ENCODE assay signal across 8 cellular contexts in genomic region chr13:79775830-79776229, GRCh38.
DNase-seq lines count a peak whose midpoint lies in the region; ATAC-seq and TF ChIP-seq lines count a peak whose summit lies in the region.

No MANE protein-coding gene starts in this region.

- H4K91ac ChIP-seq in mesenchymal stem cell (ENCODE audit: low read length) = no peak overlapping the region

- no peak overlapping the region for H2AK5ac ChIP-seq in mesenchymal stem cell (ENCODE audit: low read length, severe bottlenecking)

- peaks cover 9% of the 10 kb centered on the region for H3K9me3 ChIP-seq in mesenchymal stem cell (ENCODE audit: control insufficient read depth, low read length)

- peak; percentile 55 for ATAC-seq in GM18909 (IDR thresholded peaks at IDR 0.05; ENCODE audit: poor library complexity, unreplicated experiment)
- ATAC-seq in GM21381 (IDR thresholded peaks at IDR 0.05; ENCODE audit: unreplicated experiment) = no peak
- no peak for ATAC-seq in GM21529 (IDR thresholded peaks at IDR 0.05; ENCODE audit: unreplicated experiment)
- ATAC-seq in HG02571 (IDR thresholded peaks at IDR 0.05; ENCODE audit: unreplicated experiment) = no peak

- no peak overlapping the region for H2BK15ac ChIP-seq in mesenchymal stem cell (ENCODE audit: low read depth, poor library complexity, severe bottlenecking)

- no peaks in the 10 kb centered on the region for H3K79me1 ChIP-seq in mesenchymal stem cell (replicated peaks; ENCODE audit: low read length, poor library complexity, severe bottlenecking)

- H2AFZ ChIP-seq in mesenchymal stem cell (ENCODE audit: low read depth, low read length) = no peak overlapping the region

- H3K4ac ChIP-seq in mesenchymal stem cell (ENCODE audit: low read depth in 1 of 2, low read length in 2 of 2) = no peak overlapping the region

- H2BK120ac ChIP-seq in mesenchymal stem cell (ENCODE audit: low read depth, low read length) = no peak overlapping the region

- no peak overlapping the region for H3K14ac ChIP-seq in mesenchymal stem cell (ENCODE audit: low read length in 2 of 2)

- H3K36me3 ChIP-seq in mesenchymal stem cell (ENCODE audit: control insufficient read depth in 1 of 2, insufficient read depth in 2 of 2, low read depth in 1 of 2, low read length in 2 of 2) = no peaks in the 10 kb centered on the region

- peaks cover 3% of the 10 kb centered on the region for H3K4me1 ChIP-seq in mesenchymal stem cell (ENCODE audit: control insufficient read depth, insufficient read depth, low read depth, low read length)

- H3K23ac ChIP-seq in mesenchymal stem cell (ENCODE audit: low read length in 2 of 2) = no peak overlapping the region

- no peak overlapping the region for H3K4me2 ChIP-seq in mesenchymal stem cell (ENCODE audit: low read length, poor library complexity, severe bottlenecking)

- no peak overlapping the region for H4K8ac ChIP-seq in mesenchymal stem cell (ENCODE audit: low read length)

- no peak overlapping the region for H3K27ac ChIP-seq in mesenchymal stem cell (ENCODE audit: low read length, poor library complexity, severe bottlenecking)

- no peak overlapping the region for H3K18ac ChIP-seq in mesenchymal stem cell (ENCODE audit: low read depth in 1 of 2, low read length in 2 of 2)

- H3K27me3 ChIP-seq in mesenchymal stem cell (ENCODE audit: control insufficient read depth in 1 of 2, insufficient read depth in 1 of 2, low read length in 2 of 2) = no peaks in the 10 kb centered on the region

- WGBS in mesenchymal stem cell = no CpG with 5 or more reads among the region's 1 CpG

- H3K9ac ChIP-seq in mesenchymal stem cell (ENCODE audit: low read length) = peak overlapping the region; percentile 49

- no peak overlapping the region for H2BK12ac ChIP-seq in mesenchymal stem cell (ENCODE audit: low read length in 2 of 2)

- H2BK5ac ChIP-seq in mesenchymal stem cell (ENCODE audit: low read depth, low read length, poor library complexity, severe bottlenecking) = no peak overlapping the region

- peak; percentile 68 for DNase-seq in AG08395 (ENCODE audit: low spot score)
- peak; percentile 5 for DNase-seq in NCI-H345 treated with DMSO at 0.1 percent for 48 hours (lab: John Stamatoyannopoulos, UW; ENCODE audit: unreplicated experiment)
- peak; percentile 90 for DNase-seq in choroid plexus epithelial cell (ENCODE audit: low read depth)
- peak; percentile 72 for DNase-seq in mesenchymal stem cell

- TF ChIP-seq CTCF in choroid plexus epithelial cell (conservative IDR thresholded peaks at IDR 0.05; ENCODE audit: low read depth, low read length) = peak; percentile 82

- H3K4me3 ChIP-seq in choroid plexus epithelial cell (ENCODE audit: low read depth, low read length) (no peak overlapping the region), mesenchymal stem cell (ENCODE audit: insufficient read depth in 1 of 2, low read depth in 1 of 2, low read length in 2 of 2) (no peak overlapping the region)

Comparison
In these comparisons a context has a peak if more than half of its experiments do, and no peak if none do; other contexts are left out.
1. DNase-seq: peak in every context shown above with its lines; median percentile 90 in choroid plexus epithelial cell; 72 in mesenchymal stem cell; 68 in AG08395; 5 in NCI-H345 treated with DMSO at 0.1 percent for 48 hours.